34 cellular contexts compared by ENCODE assay signal in the genomic region with DNA sequence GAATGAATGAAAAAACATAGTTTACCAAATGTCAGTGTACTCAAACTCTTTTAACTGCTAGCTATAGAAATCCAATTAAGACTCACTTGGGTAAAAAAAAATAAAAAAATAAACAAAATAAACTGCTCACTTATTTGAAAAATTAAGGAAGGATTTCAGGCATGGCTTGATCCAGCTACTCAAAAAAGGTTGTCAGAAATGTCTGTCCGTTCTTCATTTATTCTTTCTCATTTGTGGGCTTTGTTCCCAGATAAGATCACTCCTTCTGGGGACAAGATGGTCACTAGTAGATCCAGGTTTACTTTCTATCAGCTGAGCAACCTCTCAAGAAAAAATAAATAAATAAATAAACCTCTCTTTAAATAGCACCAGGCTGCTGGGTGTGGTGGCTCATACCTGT.
"Had no signal": no experiment of that assay in that cellular context is flagged by ENCODE, and none has a peak within 500 bp of the region (broad histone marks: within the 10 kb centered on the region; RNA-seq: fewer than 3 reads in every experiment).

No MANE protein-coding gene starts in this region.

- H3K4me3 ChIP-seq: MG63 had no signal

- DNase-seq: Karpas-422, Kasumi-1, MG63, MM.1S, MV-4-11, NCI-H1048, NCI-H1092, NCI-H1092 treated with DMSO at 0.1 percent for 48 hours, NCI-H1105, NCI-H1105 treated with DMSO at 0.1 percent for 48 hours, NCI-H1417, NCI-H1417 treated with DMSO at 0.1 percent for 48 hours, NCI-H1436, NCI-H1436 treated with DMSO at 0.1 percent for 48 hours, NCI-H146, NCI-H1694, NCI-H1694 treated with DMSO at 0.1 percent for 48 hours, NCI-H187, NCI-H187 treated with DMSO at 0.1 percent for 48 hours, NCI-H1930, NCI-H2029, NCI-H2029 treated with DMSO at 0.1 percent for 48 hours, NCI-H2081, NCI-H2081 treated with DMSO at 0.1 percent for 48 hours, NCI-H2107, NCI-H2171, NCI-H2171 treated with DMSO at 0.1 percent for 48 hours, NCI-H2227 treated with DMSO at 0.1 percent for 48 hours, NCI-H226, NCI-H345, NCI-H446, NCI-H446 treated with DMSO at 0.1 percent for 48 hours, NCI-H510A, NCI-H510A treated with DMSO at 0.1 percent for 48 hours had no signal

- H3K36me3 ChIP-seq: MG63 had no signal

- H3K9me3 ChIP-seq: MG63 had no signal

- H3K27me3 ChIP-seq: MG63 had no signal
